1 cellular context compared by ENCODE assay signal in the genomic region with DNA sequence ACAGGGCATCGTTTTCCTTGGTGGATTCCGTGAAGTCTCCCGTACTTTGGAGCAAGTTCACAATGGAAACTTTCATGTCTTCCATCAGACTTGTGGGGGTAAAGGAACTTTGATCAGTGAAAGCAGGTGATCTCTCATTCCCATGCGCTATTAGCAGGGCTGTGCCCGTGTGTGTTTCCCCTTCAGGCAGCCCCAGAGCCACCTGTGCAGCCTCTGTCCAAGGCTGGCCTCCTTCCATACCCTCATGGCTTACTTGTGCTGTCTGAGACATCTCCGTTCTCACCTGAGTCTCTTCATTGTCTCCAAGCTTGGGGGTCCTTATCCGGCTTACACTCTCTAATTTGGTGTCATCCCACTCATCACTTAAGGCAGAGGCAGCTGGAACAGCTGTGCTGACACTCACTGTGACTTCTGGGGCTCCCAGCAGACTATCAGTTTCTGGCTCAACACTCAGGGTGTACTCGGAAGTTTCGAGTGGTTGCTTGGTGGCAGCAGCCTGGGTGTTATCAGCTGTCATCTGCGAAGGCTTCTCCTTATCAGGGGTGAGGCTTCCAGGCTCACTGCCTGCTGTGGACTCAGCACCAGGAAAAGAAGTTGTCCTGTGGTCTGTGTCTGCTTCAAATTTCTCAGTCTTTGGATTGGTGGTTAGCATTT.
A peak's percentile ranks its signal among the peaks of the same experiment; 100 is the strongest.
TF ChIP-seq lines count a peak whose summit lies in the region.

No MANE protein-coding gene starts in this region.

TF ChIP-seq in K562, 482 proteins besides CTCF, POLR2A, EP300 and RAD21:
- TF ChIP-seq TAL1 (IDR thresholded peaks at IDR 0.05): peak; percentile 63
- TF ChIP-seq DPF2 (IDR thresholded peaks at IDR 0.05): peak; percentile 55
- TF ChIP-seq HOXB6 (CRISPR knock-in tag; IDR thresholded peaks at IDR 0.05; ENCODE audit: borderline replicate concordance): no peak
- TF ChIP-seq MAFK (IDR thresholded peaks at IDR 0.05; ENCODE audit: low read length): no peak
- peak; percentile 77 for TF ChIP-seq TEAD4 (IDR thresholded peaks at IDR 0.05; ENCODE audit: low read length)
- no peak for TF ChIP-seq TEAD4 (CRISPR knock-in tag; IDR thresholded peaks at IDR 0.05; ENCODE audit: borderline replicate concordance)
- no peak for TF ChIP-seq ZNF174 (CRISPR knock-in tag; IDR thresholded peaks at IDR 0.05)
- TF ChIP-seq, protein P1, sequence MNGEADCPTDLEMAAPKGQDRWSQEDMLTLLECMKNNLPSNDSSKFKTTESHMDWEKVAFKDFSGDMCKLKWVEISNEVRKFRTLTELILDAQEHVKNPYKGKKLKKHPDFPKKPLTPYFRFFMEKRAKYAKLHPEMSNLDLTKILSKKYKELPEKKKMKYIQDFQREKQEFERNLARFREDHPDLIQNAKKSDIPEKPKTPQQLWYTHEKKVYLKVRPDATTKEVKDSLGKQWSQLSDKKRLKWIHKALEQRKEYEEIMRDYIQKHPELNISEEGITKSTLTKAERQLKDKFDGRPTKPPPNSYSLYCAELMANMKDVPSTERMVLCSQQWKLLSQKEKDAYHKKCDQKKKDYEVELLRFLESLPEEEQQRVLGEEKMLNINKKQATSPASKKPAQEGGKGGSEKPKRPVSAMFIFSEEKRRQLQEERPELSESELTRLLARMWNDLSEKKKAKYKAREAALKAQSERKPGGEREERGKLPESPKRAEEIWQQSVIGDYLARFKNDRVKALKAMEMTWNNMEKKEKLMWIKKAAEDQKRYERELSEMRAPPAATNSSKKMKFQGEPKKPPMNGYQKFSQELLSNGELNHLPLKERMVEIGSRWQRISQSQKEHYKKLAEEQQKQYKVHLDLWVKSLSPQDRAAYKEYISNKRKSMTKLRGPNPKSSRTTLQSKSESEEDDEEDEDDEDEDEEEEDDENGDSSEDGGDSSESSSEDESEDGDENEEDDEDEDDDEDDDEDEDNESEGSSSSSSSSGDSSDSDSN (IDR thresholded peaks at IDR 0.05; ENCODE audit: borderline replicate concordance in 1 of 2, low read depth in 2 of 2, low read length in 2 of 2): 0 out of 4 replicates have a peak, but pooled peaks of 1 of the 2 experiments have one; percentile 36
- 0 out of 2 replicates have a peak, but pooled peaks have one; percentile 10 for TF ChIP-seq MTA2 (IDR thresholded peaks at IDR 0.05; ENCODE audit: low read depth)
- peak; percentile 19; the same call in 1 of the 2 replicates for TF ChIP-seq FOXJ2 (tag; IDR thresholded peaks at IDR 0.05)
- TF ChIP-seq, protein P2, sequence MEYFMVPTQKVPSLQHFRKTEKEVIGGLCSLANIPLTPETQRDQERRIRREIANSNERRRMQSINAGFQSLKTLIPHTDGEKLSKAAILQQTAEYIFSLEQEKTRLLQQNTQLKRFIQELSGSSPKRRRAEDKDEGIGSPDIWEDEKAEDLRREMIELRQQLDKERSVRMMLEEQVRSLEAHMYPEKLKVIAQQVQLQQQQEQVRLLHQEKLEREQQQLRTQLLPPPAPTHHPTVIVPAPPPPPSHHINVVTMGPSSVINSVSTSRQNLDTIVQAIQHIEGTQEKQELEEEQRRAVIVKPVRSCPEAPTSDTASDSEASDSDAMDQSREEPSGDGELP (CRISPR knock-in tag; IDR thresholded peaks at IDR 0.05; ENCODE audit: borderline replicate concordance): peak; percentile 82
- TF ChIP-seq SMARCA4 (IDR thresholded peaks at IDR 0.05): peak; percentile 59; the same call in 1 of the 2 replicates
- peak; percentile 78 for TF ChIP-seq ARID1B (IDR thresholded peaks at IDR 0.05)
- TF ChIP-seq, protein P3, sequence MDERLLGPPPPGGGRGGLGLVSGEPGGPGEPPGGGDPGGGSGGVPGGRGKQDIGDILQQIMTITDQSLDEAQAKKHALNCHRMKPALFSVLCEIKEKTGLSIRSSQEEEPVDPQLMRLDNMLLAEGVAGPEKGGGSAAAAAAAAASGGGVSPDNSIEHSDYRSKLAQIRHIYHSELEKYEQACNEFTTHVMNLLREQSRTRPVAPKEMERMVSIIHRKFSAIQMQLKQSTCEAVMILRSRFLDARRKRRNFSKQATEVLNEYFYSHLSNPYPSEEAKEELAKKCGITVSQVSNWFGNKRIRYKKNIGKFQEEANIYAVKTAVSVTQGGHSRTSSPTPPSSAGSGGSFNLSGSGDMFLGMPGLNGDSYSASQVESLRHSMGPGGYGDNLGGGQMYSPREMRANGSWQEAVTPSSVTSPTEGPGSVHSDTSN (CRISPR knock-in tag; IDR thresholded peaks at IDR 0.05; ENCODE audit: low read depth): no peak
- TF ChIP-seq, protein P3 (tag; conservative IDR thresholded peaks at IDR 0.05; ENCODE audit: low read depth): peak; percentile 58; the same call in 1 of the 2 replicates
- TF ChIP-seq TCF3 (CRISPR knock-in tag; IDR thresholded peaks at IDR 0.05): peak; percentile 71
- peak; percentile 60 for TF ChIP-seq SMAD4 (CRISPR knock-in tag; conservative IDR thresholded peaks at IDR 0.05)
- TF ChIP-seq, protein P4, sequence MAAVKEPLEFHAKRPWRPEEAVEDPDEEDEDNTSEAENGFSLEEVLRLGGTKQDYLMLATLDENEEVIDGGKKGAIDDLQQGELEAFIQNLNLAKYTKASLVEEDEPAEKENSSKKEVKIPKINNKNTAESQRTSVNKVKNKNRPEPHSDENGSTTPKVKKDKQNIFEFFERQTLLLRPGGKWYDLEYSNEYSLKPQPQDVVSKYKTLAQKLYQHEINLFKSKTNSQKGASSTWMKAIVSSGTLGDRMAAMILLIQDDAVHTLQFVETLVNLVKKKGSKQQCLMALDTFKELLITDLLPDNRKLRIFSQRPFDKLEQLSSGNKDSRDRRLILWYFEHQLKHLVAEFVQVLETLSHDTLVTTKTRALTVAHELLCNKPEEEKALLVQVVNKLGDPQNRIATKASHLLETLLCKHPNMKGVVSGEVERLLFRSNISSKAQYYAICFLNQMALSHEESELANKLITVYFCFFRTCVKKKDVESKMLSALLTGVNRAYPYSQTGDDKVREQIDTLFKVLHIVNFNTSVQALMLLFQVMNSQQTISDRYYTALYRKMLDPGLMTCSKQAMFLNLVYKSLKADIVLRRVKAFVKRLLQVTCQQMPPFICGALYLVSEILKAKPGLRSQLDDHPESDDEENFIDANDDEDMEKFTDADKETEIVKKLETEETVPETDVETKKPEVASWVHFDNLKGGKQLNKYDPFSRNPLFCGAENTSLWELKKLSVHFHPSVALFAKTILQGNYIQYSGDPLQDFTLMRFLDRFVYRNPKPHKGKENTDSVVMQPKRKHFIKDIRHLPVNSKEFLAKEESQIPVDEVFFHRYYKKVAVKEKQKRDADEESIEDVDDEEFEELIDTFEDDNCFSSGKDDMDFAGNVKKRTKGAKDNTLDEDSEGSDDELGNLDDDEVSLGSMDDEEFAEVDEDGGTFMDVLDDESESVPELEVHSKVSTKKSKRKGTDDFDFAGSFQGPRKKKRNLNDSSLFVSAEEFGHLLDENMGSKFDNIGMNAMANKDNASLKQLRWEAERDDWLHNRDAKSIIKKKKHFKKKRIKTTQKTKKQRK (IDR thresholded peaks at IDR 0.05; ENCODE audit: borderline replicate concordance, low read depth, low read length): no peak
- TF ChIP-seq, protein P5, sequence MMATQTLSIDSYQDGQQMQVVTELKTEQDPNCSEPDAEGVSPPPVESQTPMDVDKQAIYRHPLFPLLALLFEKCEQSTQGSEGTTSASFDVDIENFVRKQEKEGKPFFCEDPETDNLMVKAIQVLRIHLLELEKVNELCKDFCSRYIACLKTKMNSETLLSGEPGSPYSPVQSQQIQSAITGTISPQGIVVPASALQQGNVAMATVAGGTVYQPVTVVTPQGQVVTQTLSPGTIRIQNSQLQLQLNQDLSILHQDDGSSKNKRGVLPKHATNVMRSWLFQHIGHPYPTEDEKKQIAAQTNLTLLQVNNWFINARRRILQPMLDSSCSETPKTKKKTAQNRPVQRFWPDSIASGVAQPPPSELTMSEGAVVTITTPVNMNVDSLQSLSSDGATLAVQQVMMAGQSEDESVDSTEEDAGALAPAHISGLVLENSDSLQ (IDR thresholded peaks at IDR 0.05): peak; percentile 65
- peak; percentile 77; the same call in 1 of the 2 replicates for TF ChIP-seq CTBP1 (IDR thresholded peaks at IDR 0.05; ENCODE audit: borderline replicate concordance)
- no peak for TF ChIP-seq NFYB (IDR thresholded peaks at IDR 0.05; ENCODE audit: extremely low read depth, insufficient read length)
- 0 out of 2 replicates have a peak, but pooled peaks have one; percentile 38 for TF ChIP-seq KLF16 (IDR thresholded peaks at IDR 0.05)
- 0 out of 2 replicates have a peak, but pooled peaks have one; percentile 53 for TF ChIP-seq LCOR (CRISPR knock-in tag; IDR thresholded peaks at IDR 0.05)
- no peak for TF ChIP-seq BRCA1 (IDR thresholded peaks at IDR 0.05)
- TF ChIP-seq BRCA1 (CRISPR knock-in tag; IDR thresholded peaks at IDR 0.05): no peak
- no peak for TF ChIP-seq RBM22 (IDR thresholded peaks at IDR 0.05; ENCODE audit: low read depth, low read length, poor library complexity, severe bottlenecking)
- TF ChIP-seq ZEB2 (IDR thresholded peaks at IDR 0.05): 0 out of 2 replicates have a peak, but pooled peaks have one; percentile 37
- TF ChIP-seq CBFA2T2 (conservative IDR thresholded peaks at IDR 0.05): peak; percentile 68
- TF ChIP-seq, protein P6, sequence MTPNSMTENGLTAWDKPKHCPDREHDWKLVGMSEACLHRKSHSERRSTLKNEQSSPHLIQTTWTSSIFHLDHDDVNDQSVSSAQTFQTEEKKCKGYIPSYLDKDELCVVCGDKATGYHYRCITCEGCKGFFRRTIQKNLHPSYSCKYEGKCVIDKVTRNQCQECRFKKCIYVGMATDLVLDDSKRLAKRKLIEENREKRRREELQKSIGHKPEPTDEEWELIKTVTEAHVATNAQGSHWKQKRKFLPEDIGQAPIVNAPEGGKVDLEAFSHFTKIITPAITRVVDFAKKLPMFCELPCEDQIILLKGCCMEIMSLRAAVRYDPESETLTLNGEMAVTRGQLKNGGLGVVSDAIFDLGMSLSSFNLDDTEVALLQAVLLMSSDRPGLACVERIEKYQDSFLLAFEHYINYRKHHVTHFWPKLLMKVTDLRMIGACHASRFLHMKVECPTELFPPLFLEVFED (CRISPR knock-in tag; conservative IDR thresholded peaks at IDR 0.05): no peak
- TF ChIP-seq NFATC3 (IDR thresholded peaks at IDR 0.05): no peak
- TF ChIP-seq PRMT5 (CRISPR knock-in tag; IDR thresholded peaks at IDR 0.05): no peak
- peak; percentile 63 for TF ChIP-seq MEIS2 (IDR thresholded peaks at IDR 0.05; ENCODE audit: partially characterized antibody)
- 0 out of 2 replicates have a peak, but pooled peaks have one; percentile 20 for TF ChIP-seq NBN (IDR thresholded peaks at IDR 0.05; ENCODE audit: low read depth)
- 0 out of 2 replicates have a peak, but pooled peaks have one; percentile 41 for TF ChIP-seq ZNF766 (CRISPR knock-in tag; conservative IDR thresholded peaks at IDR 0.05)
- no peak for TF ChIP-seq PML (IDR thresholded peaks at IDR 0.05; ENCODE audit: low read length)
- TF ChIP-seq CXXC5 (CRISPR knock-in tag; IDR thresholded peaks at IDR 0.05): peak; percentile 74
- TF ChIP-seq JUND (IDR thresholded peaks at IDR 0.05; ENCODE audit: borderline replicate concordance, low read depth, low read length): peak; percentile 34; the same call in 1 of the 2 replicates
- TF ChIP-seq JUND (tag; IDR thresholded peaks at IDR 0.05; ENCODE audit: borderline replicate concordance, low read depth, low read length): no peak
- peak; percentile 79 for TF ChIP-seq CBFA2T3 (IDR thresholded peaks at IDR 0.05)
- TF ChIP-seq MTA3 (IDR thresholded peaks at IDR 0.05; ENCODE audit: borderline replicate concordance): peak; percentile 49; the same call in 1 of the 2 replicates
- no peak for TF ChIP-seq RBM17 (IDR thresholded peaks at IDR 0.05; ENCODE audit: borderline replicate concordance, low read depth, low read length)
- TF ChIP-seq ZNF644 (tag; IDR thresholded peaks at IDR 0.05; ENCODE audit: low read depth): 0 out of 2 replicates have a peak, but pooled peaks have one; percentile 48
- peak; percentile 72 for TF ChIP-seq GATA2 (CRISPR knock-in tag; IDR thresholded peaks at IDR 0.05)
